In genomic region chr15:50685976-50686467, GRCh38 we compare ENCODE assay signal across 8 cellular contexts. TPM values are rescaled to one million over a fixed set of nuclear protein-coding genes. Genes with fewer than 3 reads are reported as not detected.
A peak's percentile ranks its signal among the peaks of the same experiment; 100 is the strongest.
DNase-seq lines count a peak whose midpoint lies in the region; ATAC-seq and TF ChIP-seq lines count a peak whose summit lies in the region.

No MANE protein-coding gene starts in this region.

- peak overlapping the region; percentile 89 for H3K4me3 ChIP-seq in mesodermal cell (ENCODE audit: extremely low read depth, insufficient read depth, low read length, poor library complexity, severe bottlenecking)

- peaks cover 50% of the 10 kb centered on the region for H3K4me1 Mint-ChIP-seq in activated CD8-positive, alpha-beta T cell treated with anti-CD3 and anti-CD28 coated beads for 36 hours (ENCODE audit: low read depth)

- no peaks in the 10 kb centered on the region for H3K4me1 ChIP-seq in mesodermal cell (ENCODE audit: control insufficient read depth, insufficient read depth, low read length, poor library complexity, severe bottlenecking)

- H3K4me3 Mint-ChIP-seq in activated CD8-positive, alpha-beta T cell treated with anti-CD3 and anti-CD28 coated beads for 36 hours: peak overlapping the region; percentile 89

- no peaks in the 10 kb centered on the region for H3K27me3 Mint-ChIP-seq in activated CD8-positive, alpha-beta T cell treated with anti-CD3 and anti-CD28 coated beads for 36 hours

- TF ChIP-seq CTCF in activated CD8-positive, alpha-beta T cell treated with anti-CD3 and anti-CD28 coated beads for 36 hours (IDR thresholded peaks at IDR 0.05): no peak

- no peaks in the 10 kb centered on the region for H3K9me3 Mint-ChIP-seq in activated CD8-positive, alpha-beta T cell treated with anti-CD3 and anti-CD28 coated beads for 36 hours

- peaks cover 28% of the 10 kb centered on the region for H3K36me3 ChIP-seq in mesodermal cell (ENCODE audit: control insufficient read depth, insufficient read depth, low read length)

- H3K9me3 ChIP-seq in mesodermal cell (ENCODE audit: control insufficient read depth, low read length): no peaks in the 10 kb centered on the region

- 0% methylated on average over 11 to 21 of the region's 30 CpGs for WGBS in mesodermal cell (ENCODE audit: insufficient coverage in 2 of 2), 2 experiments

- ATAC-seq in HG02938 (IDR thresholded peaks at IDR 0.05; ENCODE audit: unreplicated experiment): peak; percentile 41
- ATAC-seq in activated CD8-positive, alpha-beta T cell treated with anti-CD3 and anti-CD28 coated beads for 36 hours: peak; percentile 78

- peak overlapping the region; percentile 92 for H3K27ac ChIP-seq in mesodermal cell (ENCODE audit: low read depth, low read length, severe bottlenecking)

- peak; percentile 36 for DNase-seq in SKM-1 (lab: John Stamatoyannopoulos, UW; ENCODE audit: unreplicated experiment)
- DNase-seq in SKM-1 treated with dmso at 0.1 percent for 144 hours (lab: John Stamatoyannopoulos, UW; ENCODE audit: unreplicated experiment): no peak
- peak; percentile 38 for DNase-seq in NCI-H226
- DNase-seq in activated CD8-positive, alpha-beta T cell treated with anti-CD3 and anti-CD28 coated beads for 36 hours: peak; percentile 87
- peak; percentile 72 for DNase-seq in effector CD4-positive, alpha-beta T cell
- peak; percentile 38 to 40 for DNase-seq in stimulated activated CD8-positive, alpha-beta memory T cell treated with anti-CD3 and anti-CD28 coated beads, Interleukin-2, amount 100 ng/mL, for 1 hour (ENCODE audit: low read depth in 2 of 2)

- POLR2A ChIA-PET in activated CD8-positive, alpha-beta T cell treated with anti-CD3 and anti-CD28 coated beads for 36 hours (lab: Charles Lee): interaction anchor here (1.0 to 1.6 kb wide), 8 partner anchors 11 to 331 kb away, joined by 3 to 7 read pairs (median 4); partner anchors contain the start of gene GABPB1

- CTCF ChIA-PET in activated CD8-positive, alpha-beta T cell treated with anti-CD3 and anti-CD28 coated beads for 36 hours (lab: Charles Lee): interaction anchor here (0.9 to 2.5 kb wide), 5 partner anchors 9 to 195 kb away, joined by 3 to 10 read pairs (median 3); no protein-coding TSS in a partner anchor

- intact Hi-C loops in activated CD8-positive, alpha-beta T cell treated with anti-CD3 and anti-CD28 coated beads for 36 hours (cut with micrococcal nuclease): loop anchor here (5.0 kb wide), 2 partner anchors 76 to 221 kb away; partner anchors contain the start of gene AP4E1

- H3K27ac Mint-ChIP-seq in activated CD8-positive, alpha-beta T cell treated with anti-CD3 and anti-CD28 coated beads for 36 hours: peak overlapping the region; percentile 100

- peaks cover 43% of the 10 kb centered on the region for H3K36me3 Mint-ChIP-seq in activated CD8-positive, alpha-beta T cell treated with anti-CD3 and anti-CD28 coated beads for 36 hours (ENCODE audit: low read depth)

RNA-seq across cellular contexts. Expression of gene TRPM7, which starts 0.6 kb away (rescaled TPM):
- total RNA-seq in activated CD8-positive, alpha-beta T cell treated with anti-CD3 and anti-CD28 coated beads for 36 hours: 10 to 100 TPM; 38.2 to 38.8 TPM
- 17.9 TPM for polyA plus RNA-seq in mesodermal cell (2013, experiment 1 of 2)
- 28.2 TPM for polyA plus RNA-seq in mesodermal cell (2013, experiment 2 of 2)
